17 cellular contexts compared by ENCODE assay signal in genomic region chr2:199811360-199811759, GRCh38. TPM values are rescaled to one million over a fixed set of nuclear protein-coding genes. Genes with fewer than 3 reads are reported as not detected.
DNase-seq lines count a peak whose midpoint lies in the region; TF ChIP-seq lines count a peak whose summit lies in the region.
"Had no signal": no experiment of that assay in that cellular context is flagged by ENCODE, and none has a peak within 500 bp of the region (broad histone marks: within the 10 kb centered on the region; RNA-seq: fewer than 3 reads in every experiment).

No MANE protein-coding gene starts in this region.

- TF ChIP-seq CTCF in epithelial cell of esophagus (IDR thresholded peaks at IDR 0.05; ENCODE audit: insufficient read depth, low read depth, low read length, missing control alignments): no peak

- no peaks in the 10 kb centered on the region for H3K27me3 ChIP-seq in ACC112 (ENCODE audit: insufficient read depth, low read length)

- H3K36me3 ChIP-seq in ACC112 (ENCODE audit: insufficient read depth, low read length): no peaks in the 10 kb centered on the region

- no peak overlapping the region for H3K4me3 ChIP-seq in ACC112 (ENCODE audit: low read depth, low read length)
- no peak overlapping the region for H3K4me3 ChIP-seq in epithelial cell of esophagus (ENCODE audit: low read length)
- H3K4me3 ChIP-seq: GM12878 had no signal

- H2AFZ ChIP-seq in ACC112 (ENCODE audit: low read length, unreplicated experiment): no peak overlapping the region

- peak; percentile 6 for DNase-seq in HK-2 (ENCODE audit: unreplicated experiment)
- DNase-seq in epithelial cell of esophagus (ENCODE audit: low read depth): peak; percentile 10
- peak; percentile 81 for DNase-seq in kidney tubule cell (ENCODE audit: low spot score)
- no peak for DNase-seq in GM19238 (ENCODE audit: insufficient read length, low spot score)
- no peak for DNase-seq in NCI-H2227 (lab: John Stamatoyannopoulos, UW; ENCODE audit: unreplicated experiment)
- DNase-seq in cerebellum (ENCODE audit: low spot score): no peak
- DNase-seq in NCI-H187 treated with DMSO at 0.1 percent for 48 hours (lab: John Stamatoyannopoulos, UW): no peak
- DNase-seq: C1 segment of cervical spinal cord, COR-L47, GOT3, KBM-7, NCI-H1092, NCI-H446 treated with DMSO at 0.1 percent for 48 hours, NCI-H748 treated with DMSO at 0.1 percent for 48 hours, Right ventricle myocardium superior had no signal

- H3K27ac ChIP-seq in ACC112 (ENCODE audit: low read depth, low read length): peak overlapping the region; percentile 84

- peaks cover 13% of the 10 kb centered on the region for H3K4me1 ChIP-seq in ACC112 (ENCODE audit: control insufficient read depth, insufficient read depth, low read length, unreplicated experiment)

- H3K79me2 ChIP-seq in ACC112 (ENCODE audit: control insufficient read depth, insufficient read depth, low read length, unreplicated experiment): no peaks in the 10 kb centered on the region

RNA-seq across cellular contexts. Expression of gene FTCDNL1, which starts 39.6 kb away (rescaled TPM):
- 4.1 TPM for total RNA-seq in cerebellum

Comparison
In these comparisons a context has a peak if more than half of its experiments do, and no peak if none do; other contexts are left out.
1. DNase-seq: peak in HK-2 (single experiment), epithelial cell of esophagus (single experiment) and kidney tubule cell (single experiment); none in GM19238 (single experiment), NCI-H2227 (single experiment), cerebellum (single experiment) and NCI-H187 treated with DMSO at 0.1 percent for 48 hours (single experiment).